8 cellular contexts compared by ENCODE assay signal in the genomic region with DNA sequence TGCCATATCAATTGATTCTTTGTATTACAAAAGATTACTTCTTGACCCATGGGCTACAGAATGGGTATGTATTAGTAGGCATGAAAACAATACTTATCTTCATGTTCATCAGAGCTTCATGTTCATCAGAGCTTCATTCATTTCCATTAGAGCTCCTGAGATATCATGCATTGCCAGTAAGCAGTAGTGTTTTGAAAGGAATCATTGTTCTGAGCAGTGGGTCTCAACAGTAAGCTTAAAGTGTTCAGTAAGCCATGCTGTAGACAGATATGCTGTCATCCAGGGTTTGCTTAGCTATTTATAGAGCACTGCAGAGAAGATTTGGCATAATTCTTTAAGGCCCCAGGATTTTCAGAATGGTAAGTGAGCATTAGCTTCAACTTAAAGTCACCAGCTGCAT.
"Had no signal": no experiment of that assay in that cellular context is flagged by ENCODE, and none has a peak within 500 bp of the region (broad histone marks: within the 10 kb centered on the region; RNA-seq: fewer than 3 reads in every experiment).

No MANE protein-coding gene starts in this region.

- H3K4me3 ChIP-seq: GM23248, K562 had no signal

- ATAC-seq: K562 had no signal

- H3K9ac ChIP-seq: GM23248 had no signal

- H3K27ac ChIP-seq: GM23248 had no signal

- H2AFZ ChIP-seq: GM23248 had no signal

- DNase-seq: GM23248, GOT3, H9, HCEC 1CT, IMR-90 had no signal

- FAIRE-seq: H54, HTR-8/SVneo, K562 had no signal
